Comparison of ENCODE assay signal across 8 cellular contexts in the genomic region with DNA sequence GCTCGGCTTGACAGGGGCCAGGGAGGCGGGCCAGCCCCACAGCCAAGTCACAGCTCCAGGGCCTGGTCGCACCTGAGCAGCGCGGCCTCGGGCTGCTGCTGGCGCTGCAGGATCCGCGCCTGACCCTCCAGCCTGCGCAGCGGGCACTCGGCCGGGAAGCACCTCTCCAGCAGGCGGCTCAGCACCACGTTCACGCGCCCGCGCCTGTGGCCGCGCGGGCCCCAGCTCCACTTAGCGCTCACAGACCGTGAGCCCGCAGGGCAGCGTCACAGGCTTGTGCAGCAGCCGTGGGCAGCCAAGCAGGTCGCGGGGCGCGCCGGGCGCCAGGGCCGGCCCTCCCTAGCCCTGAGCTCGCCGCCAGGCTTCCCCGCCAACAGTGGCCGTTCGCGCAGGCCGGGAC.
DNase-seq lines count a peak whose midpoint lies in the region; ATAC-seq, FAIRE-seq and TF ChIP-seq lines count a peak whose summit lies in the region.
"Not testable (repeated sequence)": the region's sequence is repeated elsewhere in the genome, so short reads cannot be mapped to it uniquely, and the experiment has no call there.

No MANE protein-coding gene starts in this region.

- H3K4me1 ChIP-seq in RWPE2 (ENCODE audit: insufficient read depth, poor library complexity, severe bottlenecking); gastroesophageal sphincter; HepG2 (ENCODE audit: insufficient read depth, low read length); upper lobe of right lung: not testable (repeated sequence)

- not testable (repeated sequence) for H2AFZ ChIP-seq in HepG2 (ENCODE audit: low read length)

- TF ChIP-seq EP300 in gastroesophageal sphincter (IDR thresholded peaks at IDR 0.05); HepG2 (IDR thresholded peaks at IDR 0.05; ENCODE audit: low read depth in 2 of 2, low read length in 2 of 2); HepG2 (CRISPR knock-in tag; IDR thresholded peaks at IDR 0.05; ENCODE audit: borderline replicate concordance): not testable (repeated sequence)

- not testable (repeated sequence) for BruUV-seq in HepG2 (replicated peaks; lab: Mats Ljungman, UMichigan)

- POLR2A ChIA-PET in CD4-positive, alpha-beta T cell (lab: Charles Lee); HepG2 (lab: Yijun Ruan, JAX): not testable (repeated sequence)

- H3K4me2 ChIP-seq in HepG2 (ENCODE audit: low read depth, low read length) = not testable (repeated sequence)

- not testable (repeated sequence) for TF ChIP-seq POLR2A in gastroesophageal sphincter (IDR thresholded peaks at IDR 0.05); HepG2 (IDR thresholded peaks at IDR 0.05; ENCODE audit: insufficient read depth in 1 of 2, low read depth in 2 of 2, low read length in 2 of 2)

- in situ Hi-C loops in HepG2 (cut with HindIII; ENCODE audit: extremely low pct_ligation_motif_present, low pct_unique_long_range_greater_than_20kb) = not testable (repeated sequence)

- CTCF ChIA-PET in CD4-positive, alpha-beta T cell (lab: Charles Lee); HepG2 (lab: Yijun Ruan, JAX; ENCODE audit: low intra/inter-chr PET ratio, low total read pairs): not testable (repeated sequence)

- H3K4me1 Mint-ChIP-seq in CD4-positive, alpha-beta T cell (ENCODE audit: low read depth); activated T-cell treated with anti-CD3 and anti-CD28 coated beads, Interleukin-2, amount 50 U/mL, for 72 hours (ENCODE audit: low read depth); natural killer cell: not testable (repeated sequence)

- not testable (repeated sequence) for H3K9me3 ChIP-seq in CD4-positive, alpha-beta T cell (ENCODE audit: control insufficient read depth, low read length); RWPE2 (ENCODE audit: severe bottlenecking); gastroesophageal sphincter; HepG2 (ENCODE audit: low read length); upper lobe of right lung

- ATAC-seq in CD4-positive, alpha-beta T cell (ENCODE audit: poor library complexity) = peak; percentile 32
- ATAC-seq in RWPE2 (ENCODE audit: low read depth) = peak; percentile 69
- peak; percentile 30 to 52 for ATAC-seq in activated T-cell treated with anti-CD3 and anti-CD28 coated beads, Interleukin-2, amount 50 U/mL, for 72 hours (replicated peaks in 1 of 2)
- ATAC-seq in gastroesophageal sphincter = peak; percentile 58
- peak; percentile 77 for ATAC-seq in left ventricle myocardium superior
- ATAC-seq in HepG2 = peak; percentile 65
- ATAC-seq in natural killer cell = peak in 2 of 3 donors; percentile 52 to 71
- ATAC-seq in upper lobe of right lung = peak; percentile 67

- not testable (repeated sequence) for H3K27me3 ChIP-seq in CD4-positive, alpha-beta T cell (ENCODE audit: control insufficient read depth, insufficient read depth, low read length); RWPE2 (ENCODE audit: insufficient read depth, poor library complexity, severe bottlenecking); gastroesophageal sphincter; HepG2 (ENCODE audit: control insufficient read depth in 1 of 2, insufficient read depth in 2 of 2, low read length in 2 of 2); upper lobe of right lung

- H3K79me2 ChIP-seq in HepG2 (ENCODE audit: insufficient read depth, low read length) = not testable (repeated sequence)

- H3K27ac ChIP-seq in CD4-positive, alpha-beta T cell (ENCODE audit: low read depth, low read length); RWPE2 (ENCODE audit: poor library complexity, severe bottlenecking); gastroesophageal sphincter; HepG2 (ENCODE audit: extremely low read length, insufficient read depth, low read length); upper lobe of right lung: not testable (repeated sequence)

- not testable (repeated sequence) for H3K9ac ChIP-seq in HepG2 (ENCODE audit: insufficient read depth, low read depth, low read length)

- no CpG with 5 or more reads among the region's 41 CpGs for WGBS in gastroesophageal sphincter (ENCODE audit: low coverage in 1 of 2), 2 donors
- WGBS in HepG2 (ENCODE audit: low lambda C conversion rate) = no CpG with 5 or more reads among the region's 41 CpGs

- H3K36me3 ChIP-seq in RWPE2 (ENCODE audit: low read depth); gastroesophageal sphincter; HepG2 (replicated peaks in 1 of 2; ENCODE audit: control insufficient read depth in 1 of 2, insufficient read depth in 2 of 2, low read length in 2 of 2); upper lobe of right lung: not testable (repeated sequence)

- H3K27me3 Mint-ChIP-seq in CD4-positive, alpha-beta T cell; activated T-cell treated with anti-CD3 and anti-CD28 coated beads, Interleukin-2, amount 50 U/mL, for 72 hours (ENCODE audit: low read depth); natural killer cell (ENCODE audit: low read depth in 2 of 2): not testable (repeated sequence)

- TF ChIP-seq CTCF in CD4-positive, alpha-beta T cell (IDR thresholded peaks at IDR 0.05); RWPE2 (IDR thresholded peaks at IDR 0.05; ENCODE audit: poor library complexity, severe bottlenecking); gastroesophageal sphincter (IDR thresholded peaks at IDR 0.05); HepG2 (CRISPR knock-in tag; IDR thresholded peaks at IDR 0.05); natural killer cell (IDR thresholded peaks at IDR 0.05); upper lobe of right lung (IDR thresholded peaks at IDR 0.05): not testable (repeated sequence)

- not testable (repeated sequence) for FAIRE-seq in HepG2 (lab: Jason Lieb, UNC)

- not testable (repeated sequence) for H3K4me3 ChIP-seq in RWPE2 (ENCODE audit: severe bottlenecking); gastroesophageal sphincter; HepG2 (replicated peaks in 1 of 3; ENCODE audit: insufficient read depth in 1 of 3, low read depth in 2 of 3, low read length in 3 of 3); upper lobe of right lung

- not testable (repeated sequence) for TF ChIP-seq RAD21 in HepG2 (CRISPR knock-in tag; IDR thresholded peaks at IDR 0.05)

- not testable (repeated sequence) for DNase-seq in CD4-positive, alpha-beta T cell; RWPE2 (ENCODE audit: low spot score); activated T-cell treated with anti-CD3 and anti-CD28 coated beads, Interleukin-2, amount 50 U/mL, for 72 hours; left ventricle myocardium superior; HepG2 (ENCODE audit: low spot score); natural killer cell; upper lobe of right lung

- intact Hi-C loops in CD4-positive, alpha-beta T cell (cut with DNase I, micrococcal nuclease); left ventricle myocardium superior (cut with micrococcal nuclease); HepG2 (cut with micrococcal nuclease; ENCODE audit: unreplicated experiment); natural killer cell (cut with micrococcal nuclease); upper lobe of right lung (cut with DNase I): not testable (repeated sequence)

- not testable (repeated sequence) for H3K36me3 Mint-ChIP-seq in CD4-positive, alpha-beta T cell (ENCODE audit: low read depth); activated T-cell treated with anti-CD3 and anti-CD28 coated beads, Interleukin-2, amount 50 U/mL, for 72 hours (ENCODE audit: insufficient read depth in 2 of 2); natural killer cell

- not testable (repeated sequence) for H3K9me3 Mint-ChIP-seq in CD4-positive, alpha-beta T cell; activated T-cell treated with anti-CD3 and anti-CD28 coated beads, Interleukin-2, amount 50 U/mL, for 72 hours; natural killer cell

- not testable (repeated sequence) for H3K27ac Mint-ChIP-seq in CD4-positive, alpha-beta T cell; activated T-cell treated with anti-CD3 and anti-CD28 coated beads, Interleukin-2, amount 50 U/mL, for 72 hours; natural killer cell

- H3K4me3 Mint-ChIP-seq in CD4-positive, alpha-beta T cell; activated T-cell treated with anti-CD3 and anti-CD28 coated beads, Interleukin-2, amount 50 U/mL, for 72 hours; natural killer cell: not testable (repeated sequence)

- not testable (repeated sequence) for H4K20me1 ChIP-seq in HepG2 (ENCODE audit: insufficient read depth, low read length)
